In the genomic region with DNA sequence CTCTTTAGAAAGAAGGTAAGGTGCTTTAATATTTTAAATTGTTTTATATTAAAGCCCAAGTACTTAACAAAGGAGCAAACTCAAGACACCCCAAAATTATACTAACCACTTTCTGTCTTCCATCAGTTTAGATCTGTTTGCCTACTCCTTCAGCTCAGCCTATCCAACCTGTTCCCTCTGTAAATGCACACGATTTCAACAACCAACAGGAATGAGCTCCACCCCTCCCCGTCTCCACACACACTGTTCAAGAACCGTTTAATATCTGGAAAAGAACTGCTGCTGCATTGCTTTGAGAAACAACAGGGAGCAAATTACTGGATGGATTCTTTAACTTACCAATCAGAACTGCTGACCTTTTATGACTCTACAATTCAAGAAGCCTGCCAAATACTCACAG, we compare ENCODE assay signal across 10 cellular contexts.
DNase-seq lines count a peak whose midpoint lies in the region; FAIRE-seq and TF ChIP-seq lines count a peak whose summit lies in the region.
"Had no signal": no experiment of that assay in that cellular context is flagged by ENCODE, and none has a peak within 500 bp of the region (broad histone marks: within the 10 kb centered on the region; RNA-seq: fewer than 3 reads in every experiment).

No MANE protein-coding gene starts in this region.

- H3K4me1 ChIP-seq in H1 (replicated peaks in 1 of 4; ENCODE audit: control insufficient read depth in 3 of 4, insufficient read depth in 4 of 4, low read length in 3 of 4) (no peaks in the 10 kb centered on the region), thyroid gland (peaks cover 25 to 32% of the 10 kb centered on the region in 2 donors), ovary (ENCODE audit: insufficient read depth) (no peaks in the 10 kb centered on the region)
- H3K4me1 ChIP-seq: A549 had no signal

- H2AK5ac ChIP-seq in H1 (ENCODE audit: low read depth, low read length), result no peak overlapping the region

- no peak overlapping the region for H3K56ac ChIP-seq in H1 (replicated peaks; ENCODE audit: insufficient read length, low read depth, low read length)

- no peak overlapping the region for H4K5ac ChIP-seq in H1 (ENCODE audit: insufficient read length, low read depth, low read length)

- no peaks in the 10 kb centered on the region for H3K23me2 ChIP-seq in H1 (ENCODE audit: low read depth, low read length)

- TF ChIP-seq CTCF in H1 (IDR thresholded peaks at IDR 0.05; ENCODE audit: control extremely low read depth in 1 of 3, insufficient read depth in 1 of 3, low read depth in 1 of 3, low read length in 3 of 3) (no peak), thyroid gland (IDR thresholded peaks at IDR 0.05) (no peak), ovary (IDR thresholded peaks at IDR 0.05) (no peak)

- DNase-seq in GM19239 (ENCODE audit: insufficient read length, low spot score), result no peak
- DNase-seq in HEK293T (ENCODE audit: extremely low spot score), result peak; percentile 19
- no peak for DNase-seq in H1 (ENCODE audit: low read depth in 1 of 2, low spot score in 2 of 2)
- DNase-seq in thyroid gland, result no peak
- DNase-seq in globus pallidus (ENCODE audit: low spot score), result no peak
- DNase-seq in ovary, result no peak
- no peak for DNase-seq in DMS114 treated with DMSO at 0.1 percent for 48 hours (lab: John Stamatoyannopoulos, UW; ENCODE audit: unreplicated experiment)
- DNase-seq: CD8-positive, alpha-beta T cell had no signal

- H2BK20ac ChIP-seq in H1 (ENCODE audit: low read length), result no peak overlapping the region

- TF ChIP-seq EP300 in H1 (IDR thresholded peaks at IDR 0.05; ENCODE audit: borderline replicate concordance in 1 of 2, low read depth in 2 of 2, low read length in 2 of 2) (no peak), ovary (IDR thresholded peaks at IDR 0.05) (no peak)

- WGBS in H1 (ENCODE audit: extremely low coverage in 1 of 2, insufficient coverage in 1 of 2, insufficient read length in 1 of 2, insufficient replicate concordance in 2 of 2, low coverage in 1 of 2, low lambda C conversion rate in 2 of 2, missing lambda C conversion rate in 1 of 2), 2 experiments, result 90% methylated on average over 3 of the region's 3 CpGs; no CpG with 5 or more reads in 1 of the 2 experiments
- 27 to 38% methylated on average over 3 of the region's 3 CpGs for WGBS in thyroid gland, 2 donors
- WGBS in ovary, 3 donors, result 55 to 61% (median 56%) methylated on average over 3 of the region's 3 CpGs

- POLR2A ChIA-PET in HEK293T (lab: Yijun Ruan, JAX) (no interaction called here), H1 (lab: Charles Lee; ENCODE audit: partially characterized antibody) (no interaction called here)

- H3K27ac ChIP-seq in H1 (ENCODE audit: low read depth, low read length) (no peak overlapping the region), thyroid gland (peak overlapping the region in 2 of 3 donors; percentile 9 to 14), ovary (no peak overlapping the region)
- H3K27ac ChIP-seq: A549 had no signal

- H2AFZ ChIP-seq in H1 (ENCODE audit: low read length), result no peak overlapping the region

- intact Hi-C loops in thyroid gland (cut with DNase I) (no loop called here), ovary (cut with DNase I) (no loop called here)

- H3K9me3 ChIP-seq in H1 (ENCODE audit: insufficient read depth in 2 of 2, low read depth in 1 of 2, low read length in 1 of 2), result no peaks in the 10 kb centered on the region
- no peaks in the 10 kb centered on the region for H3K9me3 ChIP-seq in thyroid gland
- H3K9me3 ChIP-seq in ovary, result no peaks in the 10 kb centered on the region
- H3K9me3 ChIP-seq: A549 had no signal

- H3K4me3 ChIP-seq in H1 (ENCODE audit: extremely low read depth in 1 of 4, insufficient read depth in 2 of 4, low read depth in 3 of 4, low read length in 4 of 4) (no peak overlapping the region), thyroid gland (replicated peaks in 1 of 3) (no peak overlapping the region), ovary (no peak overlapping the region)
- H3K4me3 ChIP-seq: A549 had no signal

- H4K20me1 ChIP-seq in H1 (replicated peaks in 1 of 2; ENCODE audit: control insufficient read depth in 1 of 2, insufficient read depth in 2 of 2, low read length in 2 of 2), result no peaks in the 10 kb centered on the region

- no peak overlapping the region for H2BK15ac ChIP-seq in H1 (ENCODE audit: low read length)

- H3K79me2 ChIP-seq in H1 (ENCODE audit: control insufficient read depth in 1 of 2, insufficient read depth in 2 of 2, low read length in 2 of 2), result peaks cover 0 to 27% of the 10 kb centered on the region in 2 experiments; a peak in 2 of 4 replicates

- no peak overlapping the region for H3K4me2 ChIP-seq in H1 (ENCODE audit: insufficient read depth in 1 of 2, low read depth in 2 of 2, low read length in 2 of 2)
- H3K4me2 ChIP-seq: A549 had no signal

- no peak overlapping the region for H4K8ac ChIP-seq in H1 (ENCODE audit: extremely low read depth, insufficient read depth, low read length)

- no peak overlapping the region for H2BK12ac ChIP-seq in H1 (ENCODE audit: low read depth, low read length)

- no peak overlapping the region for H3K18ac ChIP-seq in H1 (ENCODE audit: extremely low read depth, low read length)

- FAIRE-seq in GM19239 (lab: Jason Lieb, UNC) (peak; percentile 61), H1 (lab: Jason Lieb, UNC) (peak; percentile 42)
- FAIRE-seq: A549, H54 had no signal

- H4K91ac ChIP-seq in H1 (replicated peaks; ENCODE audit: insufficient read length, low read length), result no peak overlapping the region

- no peak overlapping the region for H2BK120ac ChIP-seq in H1 (replicated peaks; ENCODE audit: low read depth, low read length)

- no peak overlapping the region for H2BK5ac ChIP-seq in H1 (ENCODE audit: low read depth, low read length)

- no peak for TF ChIP-seq POLR2A in H1 (IDR thresholded peaks at IDR 0.05; ENCODE audit: control extremely low read depth in 1 of 2, low read depth in 2 of 2, low read length in 2 of 2)
- no peak for TF ChIP-seq POLR2A in thyroid gland (IDR thresholded peaks at IDR 0.05)
- TF ChIP-seq POLR2A in ovary (IDR thresholded peaks at IDR 0.05), result no peak

- H3K27me3 ChIP-seq in H1 (replicated peaks in 1 of 4; ENCODE audit: control insufficient read depth in 3 of 4, extremely low read depth in 1 of 4, insufficient read depth in 3 of 4, low read length in 3 of 4) (no peaks in the 10 kb centered on the region), thyroid gland (no peaks in the 10 kb centered on the region), ovary (no peaks in the 10 kb centered on the region)

- CTCF ChIA-PET in HEK293T (lab: Yijun Ruan, JAX), result interaction anchor here (0.9 to 1.5 kb wide), 2 partner anchors 52 to 195 kb away, joined by 4 to 9 read pairs; no protein-coding TSS in a partner anchor
- CTCF ChIA-PET in H1 (lab: Charles Lee; ENCODE audit: partially characterized antibody), result interaction anchor here (1.1 to 5.3 kb wide), 5 partner anchors 10 to 131 kb away, joined by 3 to 16 read pairs (median 7); no protein-coding TSS in a partner anchor

- no peak for TF ChIP-seq RAD21 in H1 (IDR thresholded peaks at IDR 0.05 in 1 of 2, conservative IDR thresholded peaks at IDR 0.05 in 1 of 2; ENCODE audit: low read depth in 2 of 2, low read length in 2 of 2)

- H3K23ac ChIP-seq in H1 (ENCODE audit: insufficient read length), result no peak overlapping the region

- no peak overlapping the region for H3K4ac ChIP-seq in H1 (replicated peaks; ENCODE audit: insufficient read length, low read depth, low read length)

- H3K79me1 ChIP-seq in H1 (ENCODE audit: low read depth, low read length), result peaks cover 2% of the 10 kb centered on the region; the same call in 1 of the 2 replicates

- H3K14ac ChIP-seq in H1 (ENCODE audit: insufficient read length), result no peak overlapping the region

- no peak overlapping the region for H3K9ac ChIP-seq in H1 (replicated peaks in 1 of 4; ENCODE audit: extremely low read depth in 1 of 4, low read depth in 3 of 4, low read length in 3 of 4)

- H3K36me3 ChIP-seq in H1 (ENCODE audit: control insufficient read depth in 2 of 4, insufficient read depth in 4 of 4, low read length in 3 of 4) (no peaks in the 10 kb centered on the region), thyroid gland (no peaks in the 10 kb centered on the region), ovary (no peaks in the 10 kb centered on the region)

TF ChIP-seq in HEK293T, 16 proteins besides CTCF, POLR2A, EP300 and RAD21:
- TF ChIP-seq ZNF384 (IDR thresholded peaks at IDR 0.05) (no peak), SP1 (IDR thresholded peaks at IDR 0.05) (no peak), FOXM1 (IDR thresholded peaks at IDR 0.05; ENCODE audit: borderline replicate concordance) (no peak), TARDBP (IDR thresholded peaks at IDR 0.05) (no peak), CTBP1 (IDR thresholded peaks at IDR 0.05; ENCODE audit: borderline replicate concordance) (no peak), ELF4 (IDR thresholded peaks at IDR 0.05) (no peak), NFRKB (IDR thresholded peaks at IDR 0.05) (no peak), LEF1 (IDR thresholded peaks at IDR 0.05; ENCODE audit: borderline replicate concordance) (no peak), FOXK2 (IDR thresholded peaks at IDR 0.05) (no peak), L3MBTL2 (conservative IDR thresholded peaks at IDR 0.05) (no peak), BHLHE40 (IDR thresholded peaks at IDR 0.05; ENCODE audit: borderline replicate concordance) (no peak)

TF ChIP-seq in H1, 55 proteins besides CTCF, POLR2A, EP300 and RAD21:
- TF ChIP-seq EGR1 (IDR thresholded peaks at IDR 0.05; ENCODE audit: borderline replicate concordance, low read depth, low read length), result no peak
- TF ChIP-seq CHD2 (IDR thresholded peaks at IDR 0.05; ENCODE audit: low read length), result no peak
- no peak for TF ChIP-seq BRCA1 (IDR thresholded peaks at IDR 0.05; ENCODE audit: low read depth, low read length)
- TF ChIP-seq KDM4A (IDR thresholded peaks at IDR 0.05; ENCODE audit: low read depth, low read length, severe bottlenecking), result no peak
- no peak for TF ChIP-seq SP1 (IDR thresholded peaks at IDR 0.05; ENCODE audit: low read depth, low read length)
- TF ChIP-seq EZH2 (IDR thresholded peaks at IDR 0.05; ENCODE audit: low read depth, low read length, severe bottlenecking), result no peak
- no peak for TF ChIP-seq GABPA (IDR thresholded peaks at IDR 0.05; ENCODE audit: borderline replicate concordance, insufficient read depth, low read length)
- no peak for TF ChIP-seq HDAC2 (IDR thresholded peaks at IDR 0.05; ENCODE audit: borderline replicate concordance in 1 of 2, low read depth in 2 of 2, low read length in 2 of 2)
- no peak for TF ChIP-seq RXRA (IDR thresholded peaks at IDR 0.05; ENCODE audit: insufficient read depth, low read depth, low read length)
- no peak for TF ChIP-seq BACH1 (IDR thresholded peaks at IDR 0.05; ENCODE audit: low read length)
- no peak for TF ChIP-seq NANOG (IDR thresholded peaks at IDR 0.05; ENCODE audit: insufficient read depth, low read depth, low read length, poor library complexity, severe bottlenecking)
- TF ChIP-seq SIRT6 (IDR thresholded peaks at IDR 0.05; ENCODE audit: low read length), result no peak
- TF ChIP-seq TCF12 (IDR thresholded peaks at IDR 0.05; ENCODE audit: low read depth, low read length), result no peak
- no peak for TF ChIP-seq PHF8 (conservative IDR thresholded peaks at IDR 0.05; ENCODE audit: low read depth, low read length)
- TF ChIP-seq KDM1A (IDR thresholded peaks at IDR 0.05; ENCODE audit: borderline replicate concordance, low read length), result no peak

Comparison
In these comparisons a context has a peak if more than half of its experiments do, and no peak if none do; other contexts are left out.
1. H3K27ac ChIP-seq: peak in thyroid gland (2 of 3); none in H1 (single experiment) and ovary (0 of 2).